In genomic region chr17:57577751-57578607, GRCh38 we compare ENCODE assay signal across 8 cellular contexts.
DNase-seq lines count a peak whose midpoint lies in the region; ATAC-seq, FAIRE-seq and TF ChIP-seq lines count a peak whose summit lies in the region.

No MANE protein-coding gene starts in this region.

- peak overlapping the region; percentile 67 for H3K4me3 Mint-ChIP-seq in MCF 10A (ENCODE audit: unreplicated experiment)

- POLR2A ChIA-PET in MCF 10A (lab: Yijun Ruan, JAX), result interaction anchor here (0.7 to 2.2 kb wide), 8 partner anchors 10 to 751 kb away, joined by 3 to 15 read pairs (median 4); no protein-coding TSS in a partner anchor

- H3K27ac Mint-ChIP-seq in MCF 10A (ENCODE audit: low read depth, unreplicated experiment), result peak overlapping the region; percentile 83

- H3K79me1 ChIP-seq in mesenchymal stem cell (replicated peaks; ENCODE audit: low read length, poor library complexity, severe bottlenecking), result peaks cover 18% of the 10 kb centered on the region

- H3K4me1 Mint-ChIP-seq in MCF 10A (ENCODE audit: insufficient read depth, unreplicated experiment), result peaks cover 26% of the 10 kb centered on the region

- H3K36me3 ChIP-seq in mesenchymal stem cell (ENCODE audit: control insufficient read depth in 1 of 2, insufficient read depth in 2 of 2, low read depth in 1 of 2, low read length in 2 of 2), result no peaks in the 10 kb centered on the region

- H2BK15ac ChIP-seq in mesenchymal stem cell (ENCODE audit: low read depth, poor library complexity, severe bottlenecking), result no peak overlapping the region

- peak overlapping the region; percentile 81 for H2BK120ac ChIP-seq in mesenchymal stem cell (ENCODE audit: low read depth, low read length)

- H3K27ac ChIP-seq in mesenchymal stem cell (ENCODE audit: low read length, poor library complexity, severe bottlenecking), result no peak overlapping the region

- H2AFZ ChIP-seq in mesenchymal stem cell (ENCODE audit: low read depth, low read length), result no peak overlapping the region

- peak overlapping the region; percentile 44 for H3K4me3 ChIP-seq in AG10803 (ENCODE audit: low read length)
- peak overlapping the region; percentile 43 for H3K4me3 ChIP-seq in NB4 (ENCODE audit: low read depth, low read length)
- peak overlapping the region in 1 of 2 experiments; percentile 74 for H3K4me3 ChIP-seq in mesenchymal stem cell (ENCODE audit: insufficient read depth in 1 of 2, low read depth in 1 of 2, low read length in 2 of 2)

- DNase-seq in AG10803 (ENCODE audit: low read depth), result peak; percentile 65
- DNase-seq in NB4 (ENCODE audit: low read depth), result peak; percentile 85
- peak; percentile 90 for DNase-seq in MCF 10A (ENCODE audit: unreplicated experiment)
- DNase-seq in mesenchymal stem cell, result peak; percentile 90
- DNase-seq in activated CD8-positive, alpha-beta memory T cell treated with anti-CD3 and anti-CD28 coated beads, Interleukin-2, amount 50 U/mL, for 48 hours, result no peak
- DNase-seq in NCI-H1048 (lab: John Stamatoyannopoulos, UW), result no peak
- DNase-seq in frontal cortex (ENCODE audit: low spot score in 2 of 2), result no peak

- no peak overlapping the region for H3K4me2 ChIP-seq in mesenchymal stem cell (ENCODE audit: low read length, poor library complexity, severe bottlenecking)

- peak overlapping the region in 1 of 2 experiments; percentile 35 for H3K14ac ChIP-seq in mesenchymal stem cell (ENCODE audit: low read length in 2 of 2)

- peak overlapping the region; percentile 83 for H4K8ac ChIP-seq in mesenchymal stem cell (ENCODE audit: low read length)

- no peak overlapping the region for H2AK5ac ChIP-seq in mesenchymal stem cell (ENCODE audit: low read length, severe bottlenecking)

- no TSS peak for BruUV-seq in MCF 10A (replicated peaks; lab: Mats Ljungman, UMichigan)

- no peaks in the 10 kb centered on the region for H3K9me3 Mint-ChIP-seq in MCF 10A (ENCODE audit: unreplicated experiment)

- H3K27me3 ChIP-seq in mesenchymal stem cell (ENCODE audit: control insufficient read depth in 1 of 2, insufficient read depth in 1 of 2, low read length in 2 of 2), result no peaks in the 10 kb centered on the region

- 30% methylated on average over 15 of the region's 17 CpGs for WGBS in mesenchymal stem cell

- H3K36me3 Mint-ChIP-seq in MCF 10A (ENCODE audit: insufficient read depth, unreplicated experiment), result peaks cover 6% of the 10 kb centered on the region

- peak overlapping the region; percentile 46 for H4K91ac ChIP-seq in mesenchymal stem cell (ENCODE audit: low read length)

- no peak for ATAC-seq in HG03097 (IDR thresholded peaks at IDR 0.05; ENCODE audit: low FRiP score, unreplicated experiment)

- H3K23ac ChIP-seq in mesenchymal stem cell (ENCODE audit: low read length in 2 of 2), result no peak overlapping the region

- H3K4me1 ChIP-seq in mesenchymal stem cell (ENCODE audit: control insufficient read depth, insufficient read depth, low read depth, low read length), result peaks cover 6% of the 10 kb centered on the region

- no peaks in the 10 kb centered on the region for H3K27me3 Mint-ChIP-seq in MCF 10A (ENCODE audit: insufficient read depth, unreplicated experiment)

- peak overlapping the region; percentile 65 for H3K9ac ChIP-seq in mesenchymal stem cell (ENCODE audit: low read length)

- TF ChIP-seq CTCF in AG10803 (conservative IDR thresholded peaks at IDR 0.05; ENCODE audit: low read length) (no peak), NB4 (IDR thresholded peaks at IDR 0.05; ENCODE audit: low read depth, low read length) (no peak), MCF 10A (IDR thresholded peaks at IDR 0.05; ENCODE audit: unreplicated experiment) (no peak)

- no peak for TF ChIP-seq POLR2A in NB4 (IDR thresholded peaks at IDR 0.05; ENCODE audit: extremely low read depth, insufficient read length)

- no peak overlapping the region for H2BK5ac ChIP-seq in mesenchymal stem cell (ENCODE audit: low read depth, low read length, poor library complexity, severe bottlenecking)

- no peak for FAIRE-seq in frontal cortex (lab: Jason Lieb, UNC)

- no peaks in the 10 kb centered on the region for H3K9me3 ChIP-seq in mesenchymal stem cell (ENCODE audit: control insufficient read depth, low read length)

- H2BK12ac ChIP-seq in mesenchymal stem cell (ENCODE audit: low read length in 2 of 2), result peak overlapping the region; percentile 12 to 75

- intact Hi-C loops in MCF 10A (cut with micrococcal nuclease), result no loop called here

- peak overlapping the region; percentile 48 to 84 for H3K4ac ChIP-seq in mesenchymal stem cell (ENCODE audit: low read depth in 1 of 2, low read length in 2 of 2)

- CTCF ChIA-PET in MCF 10A (lab: Yijun Ruan, JAX), result interaction anchor here (0.8 to 2.6 kb wide), 8 partner anchors 9 to 335 kb away, joined by 3 to 16 read pairs (median 4); no protein-coding TSS in a partner anchor

- peak overlapping the region; percentile 3 to 75 for H3K18ac ChIP-seq in mesenchymal stem cell (ENCODE audit: low read depth in 1 of 2, low read length in 2 of 2)

Comparison
In these comparisons a context has a peak if more than half of its experiments do, and no peak if none do; other contexts are left out.
1. DNase-seq: peak in AG10803 (single experiment), NB4 (single experiment), MCF 10A (single experiment) and mesenchymal stem cell (single experiment); none in activated CD8-positive, alpha-beta memory T cell treated with anti-CD3 and anti-CD28 coated beads, Interleukin-2, amount 50 U/mL, for 48 hours (single experiment), NCI-H1048 (single experiment) and frontal cortex (0 of 2).